14 cellular contexts compared by ENCODE assay signal in genomic region chr4:1408418-1408817, GRCh38. TPM values are rescaled to one million over a fixed set of nuclear protein-coding genes. Genes with fewer than 3 reads are reported as not detected.
DNase-seq lines count a peak whose midpoint lies in the region; ATAC-seq, FAIRE-seq and TF ChIP-seq lines count a peak whose summit lies in the region.
"Had no signal": no experiment of that assay in that cellular context is flagged by ENCODE, and none has a peak within 500 bp of the region (broad histone marks: within the 10 kb centered on the region; RNA-seq: fewer than 3 reads in every experiment).

No MANE protein-coding gene starts in this region.

- peaks cover 15 to 32% of the 10 kb centered on the region in 2 experiments for H4K20me1 ChIP-seq in H1 (replicated peaks in 1 of 2; ENCODE audit: control insufficient read depth in 1 of 2, insufficient read depth in 2 of 2, low read length in 2 of 2)

- peak overlapping the region; percentile 66; the same call in 1 of the 2 replicates for H4K8ac ChIP-seq in H1 (ENCODE audit: extremely low read depth, insufficient read depth, low read length)

- no peak for TF ChIP-seq EP300 in H1 (IDR thresholded peaks at IDR 0.05; ENCODE audit: borderline replicate concordance in 1 of 2, low read depth in 2 of 2, low read length in 2 of 2)
- no peak for TF ChIP-seq EP300 in sigmoid colon (IDR thresholded peaks at IDR 0.05)

- no peak overlapping the region for H4K91ac ChIP-seq in H1 (replicated peaks; ENCODE audit: insufficient read length, low read length)

- H3K27me3 ChIP-seq in H1 (replicated peaks in 1 of 4; ENCODE audit: control insufficient read depth in 3 of 4, extremely low read depth in 1 of 4, insufficient read depth in 3 of 4, low read length in 3 of 4) (peaks cover 62 to 97% (median 96%) of the 10 kb centered on the region in 4 experiments), sigmoid colon (peaks cover 72 to 98% (median 89%) of the 10 kb centered on the region in 3 donors), testis (no peaks in the 10 kb centered on the region)

- no peaks in the 10 kb centered on the region for H3K79me1 ChIP-seq in H1 (ENCODE audit: low read depth, low read length)

- no peak overlapping the region for H3K14ac ChIP-seq in H1 (ENCODE audit: insufficient read length)

- no peak overlapping the region for H3K18ac ChIP-seq in H1 (ENCODE audit: extremely low read depth, low read length)

- no peak overlapping the region for H2AFZ ChIP-seq in H1 (ENCODE audit: low read length)

- intact Hi-C loops in sigmoid colon (cut with DNase I): no loop called here
- intact Hi-C loops in testis (cut with DNase I; ENCODE audit: low total_unique reads): no loop called here

- WGBS in H1 (ENCODE audit: extremely low coverage in 1 of 2, insufficient coverage in 1 of 2, insufficient read length in 1 of 2, insufficient replicate concordance in 2 of 2, low coverage in 1 of 2, low lambda C conversion rate in 2 of 2, missing lambda C conversion rate in 1 of 2), 2 experiments: 32% methylated on average over 21 of the region's 22 CpGs; no CpG with 5 or more reads in 1 of the 2 experiments
- 17 to 33% methylated on average over 22 of the region's 22 CpGs for WGBS in sigmoid colon, 2 donors
- whole genome bisulfite sequencing in testis, 2 donors: 6 to 10% methylated on average over 12 to 22 of the region's 22 CpGs

- H3K4ac ChIP-seq in H1 (replicated peaks; ENCODE audit: insufficient read length, low read depth, low read length): no peak overlapping the region

- H3K27ac ChIP-seq in H1 (ENCODE audit: low read depth, low read length): no peak overlapping the region
- no peak overlapping the region for H3K27ac ChIP-seq in sigmoid colon
- H3K27ac ChIP-seq in testis: no peak overlapping the region
- H3K27ac ChIP-seq: esophagus squamous epithelium had no signal

- peaks cover 41% of the 10 kb centered on the region for H3K27me3 Mint-ChIP-seq in activated naive CD4-positive, alpha-beta T cell treated with anti-CD3 and anti-CD28 coated beads, Interleukin-2, amount 50 U/mL, for 24 hours

- no peak overlapping the region for H3K4me3 Mint-ChIP-seq in activated naive CD4-positive, alpha-beta T cell treated with anti-CD3 and anti-CD28 coated beads, Interleukin-2, amount 50 U/mL, for 24 hours
- H3K4me3 Mint-ChIP-seq: CD8-positive, alpha-beta T cell had no signal

- no peak overlapping the region for H2BK15ac ChIP-seq in H1 (ENCODE audit: low read length)

- peaks cover 7% of the 10 kb centered on the region for H3K4me1 Mint-ChIP-seq in activated naive CD4-positive, alpha-beta T cell treated with anti-CD3 and anti-CD28 coated beads, Interleukin-2, amount 50 U/mL, for 24 hours

- H3K4me2 ChIP-seq in H1 (ENCODE audit: insufficient read depth in 1 of 2, low read depth in 2 of 2, low read length in 2 of 2): peak overlapping the region; percentile 28 to 56; a peak in 2 of 4 replicates

- TF ChIP-seq CTCF in H1 (IDR thresholded peaks at IDR 0.05; ENCODE audit: control extremely low read depth in 1 of 3, insufficient read depth in 1 of 3, low read depth in 1 of 3, low read length in 3 of 3) (peak in 2 of 3 experiments; percentile 44 to 56; a peak in 3 of 4 replicates), sigmoid colon (IDR thresholded peaks at IDR 0.05) (no peak), testis (IDR thresholded peaks at IDR 0.05) (no peak)

- no peak for ATAC-seq in activated naive CD4-positive, alpha-beta T cell treated with anti-CD3 and anti-CD28 coated beads, Interleukin-2, amount 50 U/mL, for 72 hours
- ATAC-seq: CD8-positive, alpha-beta T cell; mucosa of descending colon; right cardiac atrium had no signal

- no peak overlapping the region for H3K56ac ChIP-seq in H1 (replicated peaks; ENCODE audit: insufficient read length, low read depth, low read length)

- H2BK120ac ChIP-seq in H1 (replicated peaks; ENCODE audit: low read depth, low read length): no peak overlapping the region

- peaks cover 0 to 20% (median 0%) of the 10 kb centered on the region in 4 experiments; a peak in 1 of 8 replicates for H3K36me3 ChIP-seq in H1 (ENCODE audit: control insufficient read depth in 2 of 4, insufficient read depth in 4 of 4, low read length in 3 of 4)
- no peaks in the 10 kb centered on the region for H3K36me3 ChIP-seq in sigmoid colon
- no peaks in the 10 kb centered on the region for H3K36me3 ChIP-seq in testis (ENCODE audit: low read depth, missing control alignments)
- H3K36me3 ChIP-seq: esophagus squamous epithelium had no signal

- no peaks in the 10 kb centered on the region for H3K9me3 Mint-ChIP-seq in activated naive CD4-positive, alpha-beta T cell treated with anti-CD3 and anti-CD28 coated beads, Interleukin-2, amount 50 U/mL, for 24 hours
- no peaks in the 10 kb centered on the region for H3K9me3 Mint-ChIP-seq in activated naive CD4-positive, alpha-beta T cell treated with anti-CD3 and anti-CD28 coated beads, Interleukin-2, amount 50 U/mL, for 72 hours
- H3K9me3 Mint-ChIP-seq: CD8-positive, alpha-beta T cell had no signal

- H3K27ac Mint-ChIP-seq in activated naive CD4-positive, alpha-beta T cell treated with anti-CD3 and anti-CD28 coated beads, Interleukin-2, amount 50 U/mL, for 24 hours: peak overlapping the region; percentile 87
- no peak overlapping the region for H3K27ac Mint-ChIP-seq in activated naive CD4-positive, alpha-beta T cell treated with anti-CD3 and anti-CD28 coated beads, Interleukin-2, amount 50 U/mL, for 72 hours
- H3K27ac Mint-ChIP-seq: CD8-positive, alpha-beta T cell had no signal

- no peaks in the 10 kb centered on the region; the same call in 1 of the 2 replicates for H3K23me2 ChIP-seq in H1 (ENCODE audit: low read depth, low read length)

- no peak overlapping the region for H2BK5ac ChIP-seq in H1 (ENCODE audit: low read depth, low read length)

- H3K4me1 ChIP-seq in H1 (replicated peaks in 1 of 4; ENCODE audit: control insufficient read depth in 3 of 4, insufficient read depth in 4 of 4, low read length in 3 of 4) (peaks cover 0 to 18% (median 3%) of the 10 kb centered on the region in 4 experiments; a peak in 5 of 7 replicates), sigmoid colon (peaks cover 0 to 43% (median 29%) of the 10 kb centered on the region in 4 donors), testis (peaks cover 4% of the 10 kb centered on the region)

- H2BK20ac ChIP-seq in H1 (ENCODE audit: low read length): no peak overlapping the region

- no peak overlapping the region for H3K23ac ChIP-seq in H1 (ENCODE audit: insufficient read length)

- no peak for FAIRE-seq in H1 (lab: Jason Lieb, UNC)

- no peak overlapping the region for H2BK12ac ChIP-seq in H1 (ENCODE audit: low read depth, low read length)

- CTCF ChIA-PET in H1 (lab: Charles Lee; ENCODE audit: partially characterized antibody): interaction anchor here (0.6 to 1.5 kb wide), 4 partner anchors 102 to 1033 kb away, joined by 3 to 5 read pairs (median 4); no protein-coding TSS in a partner anchor

- POLR2A ChIA-PET in H1 (lab: Charles Lee; ENCODE audit: partially characterized antibody): interaction anchor here (1.2 kb wide), 1 partner anchor 625 kb away, joined by 3 read pairs; no protein-coding TSS in a partner anchor

- no peaks in the 10 kb centered on the region for H3K79me2 ChIP-seq in H1 (ENCODE audit: control insufficient read depth in 1 of 2, insufficient read depth in 2 of 2, low read length in 2 of 2)

- H3K4me3 ChIP-seq in H1 (ENCODE audit: extremely low read depth in 1 of 4, insufficient read depth in 2 of 4, low read depth in 3 of 4, low read length in 4 of 4) (peak overlapping the region in 2 of 4 experiments; percentile 12 to 65; a peak in 2 of 8 replicates), sigmoid colon (no peak overlapping the region), testis (no peak overlapping the region)
- H3K4me3 ChIP-seq: esophagus squamous epithelium, mucosa of descending colon had no signal

- H4K5ac ChIP-seq in H1 (ENCODE audit: insufficient read length, low read depth, low read length): no peak overlapping the region

- no peak overlapping the region for H3K9ac ChIP-seq in H1 (replicated peaks in 1 of 4; ENCODE audit: extremely low read depth in 1 of 4, low read depth in 3 of 4, low read length in 3 of 4)

- no peak for DNase-seq in activated naive CD4-positive, alpha-beta T cell treated with anti-CD3 and anti-CD28 coated beads, Interleukin-2, amount 50 U/mL, for 72 hours (ENCODE audit: low spot score in 2 of 2)
- DNase-seq in HuH-7.5 (ENCODE audit: low spot score) (peak; percentile 42), H1 (ENCODE audit: low read depth in 1 of 2, low spot score in 2 of 2) (peak in 1 of 2 experiments; percentile 52), sigmoid colon (peak; percentile 46), DMS153 (lab: John Stamatoyannopoulos, UW) (no peak), testis (no peak), erythroblast (lab: John Stamatoyannopoulos, UW) (no peak)
- DNase-seq: central memory CD4-positive, alpha-beta T cell; esophagus squamous epithelium; mucosa of descending colon; NCI-H345 had no signal

- TF ChIP-seq POLR2A in H1 (IDR thresholded peaks at IDR 0.05; ENCODE audit: control extremely low read depth in 1 of 2, low read depth in 2 of 2, low read length in 2 of 2) (no peak), sigmoid colon (IDR thresholded peaks at IDR 0.05) (no peak), testis (IDR thresholded peaks at IDR 0.05) (no peak), erythroblast (IDR thresholded peaks at IDR 0.05; ENCODE audit: low read length) (no peak)

- no peak overlapping the region for H2AK5ac ChIP-seq in H1 (ENCODE audit: low read depth, low read length)

- peak; percentile 56 to 70 for TF ChIP-seq RAD21 in H1 (IDR thresholded peaks at IDR 0.05 in 1 of 2, conservative IDR thresholded peaks at IDR 0.05 in 1 of 2; ENCODE audit: low read depth in 2 of 2, low read length in 2 of 2)

- H3K36me3 Mint-ChIP-seq in activated naive CD4-positive, alpha-beta T cell treated with anti-CD3 and anti-CD28 coated beads, Interleukin-2, amount 50 U/mL, for 24 hours: peaks cover 2% of the 10 kb centered on the region
- peaks cover 0 to 8% of the 10 kb centered on the region in 2 donors for H3K36me3 Mint-ChIP-seq in activated naive CD4-positive, alpha-beta T cell treated with anti-CD3 and anti-CD28 coated beads, Interleukin-2, amount 50 U/mL, for 72 hours
- H3K36me3 Mint-ChIP-seq: CD8-positive, alpha-beta T cell had no signal

- H3K9me3 ChIP-seq in H1 (ENCODE audit: insufficient read depth in 2 of 2, low read depth in 1 of 2, low read length in 1 of 2): no peaks in the 10 kb centered on the region; a peak in 1 of 4 replicates
- no peaks in the 10 kb centered on the region for H3K9me3 ChIP-seq in sigmoid colon
- H3K9me3 ChIP-seq in testis: no peaks in the 10 kb centered on the region
- H3K9me3 ChIP-seq: esophagus squamous epithelium, mucosa of descending colon had no signal

RNA-seq across cellular contexts. Expression of gene NKX1-1, which starts 2.2 kb away (rescaled TPM):
- not detected for total RNA-seq in activated naive CD4-positive, alpha-beta T cell treated with anti-CD3 and anti-CD28 coated beads, Interleukin-2, amount 50 U/mL, for 72 hours
- not detected in 2 replicates for total RNA-seq in H1 (2021; fragmentation: NEBNext Ultra II Directional; extraction: Animal tissue kit (Norgen Biotek cat#: 25700))
- polyA plus RNA-seq in H1 (2011; rRNA removed) (not detected in 2 replicates), sigmoid colon (not detected), testis (ENCODE audit: insufficient read depth, low read depth, low replicate concordance) (0.70 TPM)
- polyA plus RNA-seq in H1 (2011; cell fraction: cytosol; rRNA removed): not detected
- polyA plus RNA-seq in H1 (2011; cell fraction: nucleus; rRNA removed): not detected
- polyA plus RNA-seq in H1 (2012, experiment 1 of 2): not detected in 4 replicates
- polyA plus RNA-seq in H1 (2012, experiment 2 of 2): not detected
- polyA plus RNA-seq in H1 (2013, experiment 1 of 2): not detected
- not detected for polyA plus RNA-seq in H1 (2013, experiment 2 of 2)
- polyA minus RNA-seq in H1 (2011; rRNA and poly(A)+ RNA removed): not detected in 2 replicates
- polyA minus RNA-seq in H1 (2011; cell fraction: cytosol; rRNA and poly(A)+ RNA removed): not detected
- not detected for polyA minus RNA-seq in H1 (2011; cell fraction: nucleus; rRNA and poly(A)+ RNA removed)
- total RNA-seq in sigmoid colon (not detected), testis (1 to 10 TPM in 1 of 2 donors, under 1 TPM in 1; 0.47 to 1.5 TPM)
- total RNA-seq: CD8-positive, alpha-beta T cell; esophagus squamous epithelium; mucosa of descending colon; right cardiac atrium had no signal
- polyA plus RNA-seq: right cardiac atrium had no signal

Comparison
In these comparisons a context has a peak if more than half of its experiments do, and no peak if none do; other contexts are left out.
1. DNase-seq: peak in HuH-7.5 (single experiment) and sigmoid colon (single experiment); none in activated naive CD4-positive, alpha-beta T cell treated with anti-CD3 and anti-CD28 coated beads, Interleukin-2, amount 50 U/mL, for 72 hours (0 of 2), DMS153 (single experiment), testis (single experiment) and erythroblast (0 of 2).
2. CTCF ChIP-seq: peak in H1 (2 of 3); none in sigmoid colon (0 of 4) and testis (0 of 3).